Comparison of ENCODE assay signal across 8 cellular contexts in the genomic region with DNA sequence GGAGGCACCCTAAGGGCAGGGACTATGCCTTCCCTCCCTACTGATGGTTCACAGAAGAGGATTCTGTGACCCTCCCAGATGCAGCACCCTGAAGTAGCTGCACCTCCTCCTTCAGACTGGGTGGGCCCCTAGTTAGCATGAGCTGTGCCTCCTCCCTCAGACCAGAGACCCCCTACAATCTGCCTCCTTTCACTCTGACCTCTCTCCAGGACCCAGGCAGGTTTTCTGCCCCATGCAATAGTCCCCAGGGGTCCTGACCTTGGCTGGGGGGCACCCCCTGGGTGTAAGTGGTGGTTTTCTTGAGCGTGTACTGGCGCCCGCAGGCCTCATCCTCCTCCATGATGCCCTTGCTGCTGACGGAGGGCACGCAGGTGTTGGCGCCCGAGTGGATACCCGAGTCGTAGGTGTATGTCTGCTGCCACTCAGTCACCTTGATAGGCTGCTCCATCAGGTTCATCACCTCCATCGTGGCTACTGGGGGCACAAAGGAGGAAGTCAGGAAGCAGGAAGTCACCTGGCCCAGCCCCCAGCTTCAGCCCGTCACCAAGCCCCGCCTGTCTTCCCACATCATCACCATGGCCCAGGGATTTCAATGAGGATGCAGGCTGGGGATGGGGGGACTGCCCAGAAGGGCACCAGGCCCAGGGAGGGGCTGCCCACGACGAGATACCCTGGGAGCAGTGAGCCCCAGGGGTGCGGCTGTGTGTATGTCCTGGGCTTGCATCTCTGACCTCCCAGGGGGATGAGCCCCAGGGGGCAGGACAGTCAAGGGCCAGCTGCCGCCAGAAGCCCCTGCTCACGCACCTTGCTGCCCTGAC. TPM values are rescaled to one million over a fixed set of nuclear protein-coding genes. Genes with fewer than 3 reads are reported as not detected.
A peak's percentile ranks its signal among the peaks of the same experiment; 100 is the strongest.
DNase-seq lines count a peak whose midpoint lies in the region; ATAC-seq and TF ChIP-seq lines count a peak whose summit lies in the region.
"Had no signal": no experiment of that assay in that cellular context is flagged by ENCODE, and none has a peak within 500 bp of the region (broad histone marks: within the 10 kb centered on the region; RNA-seq: fewer than 3 reads in every experiment).

No MANE protein-coding gene starts in this region.

- TF ChIP-seq CTCF in WTC11 (IDR thresholded peaks at IDR 0.05): no peak
- TF ChIP-seq CTCF in osteoblast (IDR thresholded peaks at IDR 0.05; ENCODE audit: extremely low read depth, low read depth, low read length): no peak

- no peaks in the 10 kb centered on the region for H3K4me1 ChIP-seq in osteoblast (ENCODE audit: insufficient read depth, low read length)

- DNase-seq in WTC11 (ENCODE audit: low spot score): no peak
- peak; percentile 80 for DNase-seq in osteoblast (ENCODE audit: insufficient read length, low spot score, missing footprints)
- DNase-seq in COR-L47 (lab: John Stamatoyannopoulos, UW): no peak
- no peak for DNase-seq in RKO (ENCODE audit: low spot score)
- DNase-seq: stimulated activated CD4-positive, alpha-beta T cell treated with anti-CD3 and anti-CD28 coated beads, Interleukin-4, amount 100 ng/mL, for 1 hour; T-helper 2 cell had no signal

- H3K4me3 ChIP-seq in osteoblast (ENCODE audit: insufficient read depth, low read length): no peak overlapping the region

- H3K27me3 ChIP-seq in osteoblast (ENCODE audit: insufficient read depth, low read length): no peaks in the 10 kb centered on the region

- H3K4me2 ChIP-seq in osteoblast (ENCODE audit: insufficient read depth, low read length): no peak overlapping the region

- no peak overlapping the region for H3K4me3 Mint-ChIP-seq in WTC11
- H3K4me3 Mint-ChIP-seq: activated T-helper 17 cell treated with anti-CD3 and anti-CD28 coated beads, Interleukin-2, amount 50 U/mL, for 72 hours; endodermal cell had no signal

- peaks cover 50% of the 10 kb centered on the region for H3K4me1 Mint-ChIP-seq in WTC11
- H3K4me1 Mint-ChIP-seq: activated T-helper 17 cell treated with anti-CD3 and anti-CD28 coated beads, Interleukin-2, amount 50 U/mL, for 72 hours had no signal

- no peaks in the 10 kb centered on the region for H3K9me3 ChIP-seq in osteoblast (ENCODE audit: low read depth, low read length)

- no peak; the same call in 1 of the 2 replicates for ATAC-seq in WTC11
- ATAC-seq: activated T-helper 17 cell treated with anti-CD3 and anti-CD28 coated beads, Interleukin-2, amount 50 U/mL, for 72 hours had no signal

- no peaks in the 10 kb centered on the region for H3K79me2 ChIP-seq in osteoblast (ENCODE audit: insufficient read depth, low read length)

- no peaks in the 10 kb centered on the region for H3K36me3 ChIP-seq in osteoblast (ENCODE audit: insufficient read depth, low read length)

- CTCF ChIA-PET in WTC11 (lab: Charles Lee): interaction anchor here (0.6 to 7.1 kb wide), 3 partner anchors 14 to 29 kb away, joined by 3 to 135 read pairs (median 31); a partner anchor contains a TSS

- H3K27ac ChIP-seq in osteoblast (ENCODE audit: low read depth, low read length): no peak overlapping the region

- H3K27ac Mint-ChIP-seq in WTC11: peak overlapping the region; percentile 19
- H3K27ac Mint-ChIP-seq: activated T-helper 17 cell treated with anti-CD3 and anti-CD28 coated beads, Interleukin-2, amount 50 U/mL, for 72 hours had no signal

- peaks cover 2% of the 10 kb centered on the region for H4K20me1 ChIP-seq in osteoblast (ENCODE audit: insufficient read depth, low read length)

- no peaks in the 10 kb centered on the region for H3K27me3 Mint-ChIP-seq in WTC11 (ENCODE audit: low read depth)

- POLR2A ChIA-PET in WTC11 (lab: Charles Lee): interaction anchor here (0.5 to 0.9 kb wide), 2 partner anchors 10 to 29 kb away, joined by 4 read pairs; no protein-coding TSS in a partner anchor

- H3K9me3 Mint-ChIP-seq in WTC11: no peaks in the 10 kb centered on the region
- H3K9me3 Mint-ChIP-seq: activated T-helper 17 cell treated with anti-CD3 and anti-CD28 coated beads, Interleukin-2, amount 50 U/mL, for 72 hours; endodermal cell had no signal

- no peak overlapping the region for H2AFZ ChIP-seq in osteoblast (ENCODE audit: low read length)

- peaks cover 31% of the 10 kb centered on the region for H3K36me3 Mint-ChIP-seq in WTC11

TF ChIP-seq in WTC11, 78 proteins besides CTCF, POLR2A, EP300 and RAD21:
- TF ChIP-seq, protein P1, sequence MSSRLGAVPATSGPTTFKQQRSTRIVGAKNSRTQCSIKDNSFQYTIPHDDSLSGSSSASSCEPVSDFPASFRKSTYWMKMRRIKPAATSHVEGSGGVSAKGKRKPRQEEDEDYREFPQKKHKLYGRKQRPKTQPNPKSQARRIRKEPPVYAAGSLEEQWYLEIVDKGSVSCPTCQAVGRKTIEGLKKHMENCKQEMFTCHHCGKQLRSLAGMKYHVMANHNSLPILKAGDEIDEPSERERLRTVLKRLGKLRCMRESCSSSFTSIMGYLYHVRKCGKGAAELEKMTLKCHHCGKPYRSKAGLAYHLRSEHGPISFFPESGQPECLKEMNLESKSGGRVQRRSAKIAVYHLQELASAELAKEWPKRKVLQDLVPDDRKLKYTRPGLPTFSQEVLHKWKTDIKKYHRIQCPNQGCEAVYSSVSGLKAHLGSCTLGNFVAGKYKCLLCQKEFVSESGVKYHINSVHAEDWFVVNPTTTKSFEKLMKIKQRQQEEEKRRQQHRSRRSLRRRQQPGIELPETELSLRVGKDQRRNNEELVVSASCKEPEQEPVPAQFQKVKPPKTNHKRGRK (CRISPR knock-in tag; IDR thresholded peaks at IDR 0.05; ENCODE audit: borderline replicate concordance): no peak
- TF ChIP-seq, protein P2, sequence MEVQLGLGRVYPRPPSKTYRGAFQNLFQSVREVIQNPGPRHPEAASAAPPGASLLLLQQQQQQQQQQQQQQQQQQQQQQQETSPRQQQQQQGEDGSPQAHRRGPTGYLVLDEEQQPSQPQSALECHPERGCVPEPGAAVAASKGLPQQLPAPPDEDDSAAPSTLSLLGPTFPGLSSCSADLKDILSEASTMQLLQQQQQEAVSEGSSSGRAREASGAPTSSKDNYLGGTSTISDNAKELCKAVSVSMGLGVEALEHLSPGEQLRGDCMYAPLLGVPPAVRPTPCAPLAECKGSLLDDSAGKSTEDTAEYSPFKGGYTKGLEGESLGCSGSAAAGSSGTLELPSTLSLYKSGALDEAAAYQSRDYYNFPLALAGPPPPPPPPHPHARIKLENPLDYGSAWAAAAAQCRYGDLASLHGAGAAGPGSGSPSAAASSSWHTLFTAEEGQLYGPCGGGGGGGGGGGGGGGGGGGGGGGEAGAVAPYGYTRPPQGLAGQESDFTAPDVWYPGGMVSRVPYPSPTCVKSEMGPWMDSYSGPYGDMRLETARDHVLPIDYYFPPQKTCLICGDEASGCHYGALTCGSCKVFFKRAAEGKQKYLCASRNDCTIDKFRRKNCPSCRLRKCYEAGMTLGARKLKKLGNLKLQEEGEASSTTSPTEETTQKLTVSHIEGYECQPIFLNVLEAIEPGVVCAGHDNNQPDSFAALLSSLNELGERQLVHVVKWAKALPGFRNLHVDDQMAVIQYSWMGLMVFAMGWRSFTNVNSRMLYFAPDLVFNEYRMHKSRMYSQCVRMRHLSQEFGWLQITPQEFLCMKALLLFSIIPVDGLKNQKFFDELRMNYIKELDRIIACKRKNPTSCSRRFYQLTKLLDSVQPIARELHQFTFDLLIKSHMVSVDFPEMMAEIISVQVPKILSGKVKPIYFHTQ (CRISPR knock-in tag; IDR thresholded peaks at IDR 0.05): no peak
- TF ChIP-seq, protein P3, sequence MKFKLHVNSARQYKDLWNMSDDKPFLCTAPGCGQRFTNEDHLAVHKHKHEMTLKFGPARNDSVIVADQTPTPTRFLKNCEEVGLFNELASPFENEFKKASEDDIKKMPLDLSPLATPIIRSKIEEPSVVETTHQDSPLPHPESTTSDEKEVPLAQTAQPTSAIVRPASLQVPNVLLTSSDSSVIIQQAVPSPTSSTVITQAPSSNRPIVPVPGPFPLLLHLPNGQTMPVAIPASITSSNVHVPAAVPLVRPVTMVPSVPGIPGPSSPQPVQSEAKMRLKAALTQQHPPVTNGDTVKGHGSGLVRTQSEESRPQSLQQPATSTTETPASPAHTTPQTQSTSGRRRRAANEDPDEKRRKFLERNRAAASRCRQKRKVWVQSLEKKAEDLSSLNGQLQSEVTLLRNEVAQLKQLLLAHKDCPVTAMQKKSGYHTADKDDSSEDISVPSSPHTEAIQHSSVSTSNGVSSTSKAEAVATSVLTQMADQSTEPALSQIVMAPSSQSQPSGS (CRISPR knock-in tag; IDR thresholded peaks at IDR 0.05; ENCODE audit: borderline replicate concordance, low read depth): no peak
- TF ChIP-seq, protein P4, sequence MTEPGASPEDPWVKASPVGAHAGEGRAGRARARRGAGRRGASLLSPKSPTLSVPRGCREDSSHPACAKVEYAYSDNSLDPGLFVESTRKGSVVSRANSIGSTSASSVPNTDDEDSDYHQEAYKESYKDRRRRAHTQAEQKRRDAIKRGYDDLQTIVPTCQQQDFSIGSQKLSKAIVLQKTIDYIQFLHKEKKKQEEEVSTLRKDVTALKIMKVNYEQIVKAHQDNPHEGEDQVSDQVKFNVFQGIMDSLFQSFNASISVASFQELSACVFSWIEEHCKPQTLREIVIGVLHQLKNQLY (CRISPR knock-in tag; IDR thresholded peaks at IDR 0.05): no peak
- TF ChIP-seq, protein P5, sequence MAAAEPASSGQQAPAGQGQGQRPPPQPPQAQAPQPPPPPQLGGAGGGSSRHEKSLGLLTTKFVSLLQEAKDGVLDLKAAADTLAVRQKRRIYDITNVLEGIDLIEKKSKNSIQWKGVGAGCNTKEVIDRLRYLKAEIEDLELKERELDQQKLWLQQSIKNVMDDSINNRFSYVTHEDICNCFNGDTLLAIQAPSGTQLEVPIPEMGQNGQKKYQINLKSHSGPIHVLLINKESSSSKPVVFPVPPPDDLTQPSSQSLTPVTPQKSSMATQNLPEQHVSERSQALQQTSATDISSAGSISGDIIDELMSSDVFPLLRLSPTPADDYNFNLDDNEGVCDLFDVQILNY (CRISPR knock-in tag; IDR thresholded peaks at IDR 0.05): no peak
- TF ChIP-seq, protein P6, sequence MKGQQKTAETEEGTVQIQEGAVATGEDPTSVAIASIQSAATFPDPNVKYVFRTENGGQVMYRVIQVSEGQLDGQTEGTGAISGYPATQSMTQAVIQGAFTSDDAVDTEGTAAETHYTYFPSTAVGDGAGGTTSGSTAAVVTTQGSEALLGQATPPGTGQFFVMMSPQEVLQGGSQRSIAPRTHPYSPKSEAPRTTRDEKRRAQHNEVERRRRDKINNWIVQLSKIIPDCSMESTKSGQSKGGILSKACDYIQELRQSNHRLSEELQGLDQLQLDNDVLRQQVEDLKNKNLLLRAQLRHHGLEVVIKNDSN (CRISPR knock-in tag; IDR thresholded peaks at IDR 0.05): no peak
- TF ChIP-seq ELF4 (CRISPR knock-in tag; IDR thresholded peaks at IDR 0.05; ENCODE audit: low read depth): no peak
TF ChIP-seq in WTC11: peak in this region for 0.

RNA-seq across cellular contexts. Expression of a gene that starts 14.9 kb away (rescaled TPM):
- 93.5 to 103 TPM (median 100 TPM) in 3 replicates for total RNA-seq in WTC11 (2021)
- 18.0 and 24.2 TPM in 2 replicates for total RNA-seq in osteoblast

RNA-seq across cellular contexts. Expression of a gene that starts 37.2 kb away (rescaled TPM):
- 4.4 to 5.0 TPM (median 4.4 TPM) in 3 replicates for total RNA-seq in WTC11 (2021)
- total RNA-seq in osteoblast: under 0.01 TPM in 1 of 2 replicates, not detected in the other

RNA-seq across cellular contexts. Expression of a gene that starts 40.2 kb away (rescaled TPM):
- 32.1 to 34.6 TPM (median 33.5 TPM) in 3 replicates for total RNA-seq in WTC11 (2021)
- 59.7 and 66.6 TPM in 2 replicates for total RNA-seq in osteoblast

RNA-seq across cellular contexts. Expression of a gene that starts 41.2 kb away (rescaled TPM):
- total RNA-seq in WTC11 (2021) (227 to 243 TPM (median 232 TPM) in 3 replicates), osteoblast (387 and 396 TPM in 2 replicates)

RNA-seq across cellular contexts. Expression of a gene that starts 59.5 kb away (rescaled TPM):
- total RNA-seq in WTC11 (2021) (not detected in 3 replicates), osteoblast (not detected in 2 replicates)
- total RNA-seq: activated T-helper 17 cell treated with anti-CD3 and anti-CD28 coated beads, Interleukin-2, amount 50 U/mL, for 72 hours; endodermal cell had no signal
